In genomic region chr1:170494369-170494768, GRCh38 we compare ENCODE assay signal across 1 cellular context.
TF ChIP-seq lines count a peak whose summit lies in the region.

No MANE protein-coding gene starts in this region.

TF ChIP-seq in GM23338, 12 proteins besides CTCF, POLR2A, EP300 and RAD21 (continued from another document):
- TF ChIP-seq STAT1 (IDR thresholded peaks at IDR 0.05; ENCODE audit: unreplicated experiment) (no peak), ZNF331 (CRISPR knock-in tag; IDR thresholded peaks at IDR 0.05; ENCODE audit: low read depth) (no peak), ZNF114 (CRISPR knock-in tag; IDR thresholded peaks at IDR 0.05) (no peak), REST (IDR thresholded peaks at IDR 0.05; ENCODE audit: unreplicated experiment) (no peak)
